In the genomic region with DNA sequence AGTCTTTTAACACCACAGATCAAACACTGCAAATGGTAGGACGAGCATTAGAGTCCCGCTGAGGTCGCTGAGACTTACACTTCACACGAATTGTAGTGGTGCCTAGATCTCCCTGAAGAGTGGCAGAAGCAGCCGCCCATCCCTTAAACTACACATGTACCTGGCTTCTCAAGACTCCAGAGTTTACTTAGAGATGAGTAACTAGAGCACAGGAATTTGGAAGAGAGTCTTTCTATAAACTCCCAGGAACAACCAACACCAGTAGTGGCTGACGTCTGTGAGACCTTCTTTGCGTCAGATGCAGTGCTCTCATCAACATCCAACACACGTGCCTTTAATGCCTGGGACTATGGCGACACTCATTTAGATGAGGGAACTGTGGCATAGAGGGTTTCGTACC, we compare ENCODE assay signal across 22 cellular contexts. TPM values are rescaled to one million over a fixed set of nuclear protein-coding genes. Genes with fewer than 3 reads are reported as not detected.
"Had no signal": no experiment of that assay in that cellular context is flagged by ENCODE, and none has a peak within 500 bp of the region (broad histone marks: within the 10 kb centered on the region; RNA-seq: fewer than 3 reads in every experiment).

No MANE protein-coding gene starts in this region.

- H3K27me3 ChIP-seq: breast epithelium, dorsolateral prefrontal cortex, gastrocnemius medialis, pancreas, stomach, upper lobe of left lung had no signal

- H3K36me3 Mint-ChIP-seq: mesothelial cell of epicardium; natural killer cell treated with Interleukin-12 subunit alpha and Interleukin-12 subunit beta and Interleukin-15 and Interleukin-18, amount 100 ng/mL, for 72 hours had no signal

- ATAC-seq: esophagus mucosa; gastrocnemius medialis; natural killer cell treated with Interleukin-12 subunit alpha and Interleukin-12 subunit beta and Interleukin-15 and Interleukin-18, amount 100 ng/mL, for 72 hours had no signal

- H3K27ac ChIP-seq: breast epithelium, dorsolateral prefrontal cortex, gastrocnemius medialis, lower lobe of right lung, thoracic aorta, upper lobe of left lung had no signal

- H3K4me1 Mint-ChIP-seq: central memory CD8-positive, alpha-beta T cell; memory B cell had no signal

- H3K9me3 Mint-ChIP-seq: central memory CD8-positive, alpha-beta T cell; mesothelial cell of epicardium had no signal

- H3K4me3 Mint-ChIP-seq: central memory CD8-positive, alpha-beta T cell; memory B cell; mesothelial cell of epicardium; natural killer cell treated with Interleukin-12 subunit alpha and Interleukin-12 subunit beta and Interleukin-15 and Interleukin-18, amount 100 ng/mL, for 72 hours had no signal

- H3K36me3 ChIP-seq: breast epithelium, gastrocnemius medialis, lower lobe of right lung, pancreas, stomach, thoracic aorta, upper lobe of left lung had no signal

- H3K4me1 ChIP-seq: breast epithelium, gastrocnemius medialis, lower lobe of right lung had no signal

- H3K27me3 Mint-ChIP-seq: central memory CD8-positive, alpha-beta T cell; progenitor cell of endocrine pancreas had no signal

- H3K9me3 ChIP-seq: breast epithelium, gastrocnemius medialis, lower lobe of right lung, pancreas, stomach, thoracic aorta, upper lobe of left lung had no signal

- DNase-seq: cortex of kidney; dorsolateral prefrontal cortex; effector CD8-positive, alpha-beta T cell; gastrocnemius medialis; lower lobe of right lung; occipital lobe; pancreas; retina; small intestine; stimulated activated CD4-positive, alpha-beta T cell treated with anti-CD3 and anti-CD28 coated beads, Interleukin-12 subunit alpha, Interleukin-12 subunit beta, amount 100 ng/mL, for 4 hours; stimulated activated naive CD4-positive, alpha-beta T cell; stomach; substantia nigra; upper lobe of left lung had no signal

- H3K4me3 ChIP-seq: breast epithelium, dorsolateral prefrontal cortex, gastrocnemius medialis, lower lobe of right lung, pancreas, stomach, thoracic aorta, upper lobe of left lung had no signal

- H3K27ac Mint-ChIP-seq: memory B cell; mesothelial cell of epicardium; natural killer cell treated with Interleukin-12 subunit alpha and Interleukin-12 subunit beta and Interleukin-15 and Interleukin-18, amount 100 ng/mL, for 72 hours; progenitor cell of endocrine pancreas had no signal

RNA-seq across cellular contexts. Expression of a gene that starts 12.6 kb away (rescaled TPM):
- total RNA-seq: natural killer cell treated with Interleukin-12 subunit alpha and Interleukin-12 subunit beta and Interleukin-15 and Interleukin-18, amount 100 ng/mL, for 72 hours had no signal
